ENCODE assay signal across 8 cellular contexts in the genomic region with DNA sequence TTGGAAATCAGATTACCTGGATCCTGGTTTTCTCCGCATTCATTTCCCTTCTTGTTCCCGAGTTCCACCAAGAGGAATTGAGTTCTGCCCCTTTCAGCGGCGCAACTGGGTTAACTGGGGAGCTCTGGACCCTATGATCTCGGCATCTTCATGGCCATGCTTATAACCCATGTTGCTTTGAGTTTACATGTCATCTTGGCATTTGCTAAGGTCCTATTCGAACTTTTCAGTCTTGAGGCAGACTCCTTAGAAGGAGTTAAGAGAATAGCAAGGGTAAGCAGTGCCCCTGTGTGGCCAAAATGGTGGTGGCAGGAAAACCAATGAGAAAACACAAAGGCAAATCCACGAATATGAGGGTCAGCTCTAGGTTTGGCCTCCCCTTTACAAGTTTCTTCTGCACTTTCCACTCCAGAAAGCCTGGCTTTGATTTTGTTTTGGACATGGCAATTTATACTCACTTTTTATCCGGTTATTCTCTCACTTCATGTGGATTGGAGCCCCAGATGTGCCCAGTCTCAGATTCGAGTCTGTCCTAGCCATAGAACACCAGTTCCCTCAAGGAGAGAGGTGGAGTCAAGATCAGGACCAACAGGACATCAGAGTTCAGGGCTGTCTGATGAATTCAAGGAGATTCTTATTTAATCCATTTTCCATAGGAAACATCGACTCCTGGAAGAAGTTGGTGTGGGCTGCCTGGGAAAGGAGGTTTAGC. TPM values are rescaled to one million over a fixed set of nuclear protein-coding genes. Genes with fewer than 3 reads are reported as not detected.
DNase-seq lines count a peak whose midpoint lies in the region; ATAC-seq, FAIRE-seq and TF ChIP-seq lines count a peak whose summit lies in the region.

No MANE protein-coding gene starts in this region.

- WGBS in H1 (ENCODE audit: extremely low coverage in 1 of 2, insufficient coverage in 1 of 2, insufficient read length in 1 of 2, insufficient replicate concordance in 2 of 2, low coverage in 1 of 2, low lambda C conversion rate in 2 of 2, missing lambda C conversion rate in 1 of 2), 2 experiments, result 27% methylated on average over 10 of the region's 10 CpGs; no CpG with 5 or more reads in 1 of the 2 experiments

- FAIRE-seq in H1 (lab: Jason Lieb, UNC), result peak; percentile 96

- H2AFZ ChIP-seq in H1 (ENCODE audit: low read length), result 0 out of 2 replicates have a peak overlapping the region, but pooled peaks have one; percentile 85

- POLR2A ChIA-PET in activated CD4-positive, alpha-beta memory T cell treated with anti-CD3 and anti-CD28 coated beads, Interleukin-2, amount 10 ng/mL, durations not matched to agents 7 days and 5 days (lab: Charles Lee), result no interaction called here
- POLR2A ChIA-PET in H1 (lab: Charles Lee; ENCODE audit: partially characterized antibody), result no interaction called here

- TF ChIP-seq EP300 in H1 (IDR thresholded peaks at IDR 0.05; ENCODE audit: borderline replicate concordance in 1 of 2, low read depth in 2 of 2, low read length in 2 of 2), result no peak

- peak overlapping the region; percentile 70 to 97 for H3K4me2 ChIP-seq in H1 (ENCODE audit: insufficient read depth in 1 of 2, low read depth in 2 of 2, low read length in 2 of 2)

- peak overlapping the region; percentile 59; the same call in 1 of the 2 replicates for H3K4me3 ChIP-seq in GM08714 (ENCODE audit: low read length)
- peak overlapping the region; percentile 39 to 70 (median 49) for H3K4me3 ChIP-seq in H1 (ENCODE audit: extremely low read depth in 1 of 4, insufficient read depth in 2 of 4, low read depth in 3 of 4, low read length in 4 of 4)

- no peaks in the 10 kb centered on the region for H3K36me3 Mint-ChIP-seq in activated CD4-positive, alpha-beta memory T cell treated with anti-CD3 and anti-CD28 coated beads, Interleukin-2, amount 10 ng/mL, durations not matched to agents 7 days and 5 days (ENCODE audit: low read depth)
- no peaks in the 10 kb centered on the region for H3K36me3 Mint-ChIP-seq in memory B cell

- no peak overlapping the region for H3K14ac ChIP-seq in H1 (ENCODE audit: insufficient read length)

- H3K79me1 ChIP-seq in H1 (ENCODE audit: low read depth, low read length), result no peaks in the 10 kb centered on the region

- H3K56ac ChIP-seq in H1 (replicated peaks; ENCODE audit: insufficient read length, low read depth, low read length), result no peak overlapping the region

- no peaks in the 10 kb centered on the region for H3K9me3 ChIP-seq in H1 (ENCODE audit: insufficient read depth in 2 of 2, low read depth in 1 of 2, low read length in 1 of 2)

- H3K4me1 Mint-ChIP-seq in activated CD4-positive, alpha-beta memory T cell treated with anti-CD3 and anti-CD28 coated beads, Interleukin-2, amount 10 ng/mL, durations not matched to agents 7 days and 5 days, result peaks cover 5% of the 10 kb centered on the region
- H3K4me1 Mint-ChIP-seq in memory B cell, result peaks cover 5% of the 10 kb centered on the region

- no peak overlapping the region for H3K18ac ChIP-seq in H1 (ENCODE audit: extremely low read depth, low read length)

- no peak overlapping the region for H2BK120ac ChIP-seq in H1 (replicated peaks; ENCODE audit: low read depth, low read length)

- no peak overlapping the region for H4K8ac ChIP-seq in H1 (ENCODE audit: extremely low read depth, insufficient read depth, low read length)

- H2BK15ac ChIP-seq in H1 (ENCODE audit: low read length), result no peak overlapping the region

- H3K27ac ChIP-seq in H1 (ENCODE audit: low read depth, low read length), result no peak overlapping the region

- no peak overlapping the region for H3K9ac ChIP-seq in H1 (replicated peaks in 1 of 4; ENCODE audit: extremely low read depth in 1 of 4, low read depth in 3 of 4, low read length in 3 of 4)

- H3K4ac ChIP-seq in H1 (replicated peaks; ENCODE audit: insufficient read length, low read depth, low read length), result no peak overlapping the region

- H3K4me3 Mint-ChIP-seq in activated CD4-positive, alpha-beta memory T cell treated with anti-CD3 and anti-CD28 coated beads, Interleukin-2, amount 10 ng/mL, durations not matched to agents 7 days and 5 days, result peak overlapping the region; percentile 25
- peak overlapping the region; percentile 83 for H3K4me3 Mint-ChIP-seq in memory B cell

- H3K9me3 Mint-ChIP-seq in activated CD4-positive, alpha-beta memory T cell treated with anti-CD3 and anti-CD28 coated beads, Interleukin-2, amount 10 ng/mL, durations not matched to agents 7 days and 5 days, result no peaks in the 10 kb centered on the region
- H3K9me3 Mint-ChIP-seq in memory B cell, result no peaks in the 10 kb centered on the region

- peaks cover 4 to 23% (median 13%) of the 10 kb centered on the region in 4 experiments for H3K27me3 ChIP-seq in H1 (replicated peaks in 1 of 4; ENCODE audit: control insufficient read depth in 3 of 4, extremely low read depth in 1 of 4, insufficient read depth in 3 of 4, low read length in 3 of 4)

- peaks cover 0 to 4% (median 2%) of the 10 kb centered on the region in 4 experiments; a peak in 1 of 7 replicates for H3K4me1 ChIP-seq in H1 (replicated peaks in 1 of 4; ENCODE audit: control insufficient read depth in 3 of 4, insufficient read depth in 4 of 4, low read length in 3 of 4)

- no peaks in the 10 kb centered on the region for H3K79me2 ChIP-seq in H1 (ENCODE audit: control insufficient read depth in 1 of 2, insufficient read depth in 2 of 2, low read length in 2 of 2)

- H2BK20ac ChIP-seq in H1 (ENCODE audit: low read length), result no peak overlapping the region

- no peak overlapping the region for H3K27ac Mint-ChIP-seq in activated CD4-positive, alpha-beta memory T cell treated with anti-CD3 and anti-CD28 coated beads, Interleukin-2, amount 10 ng/mL, durations not matched to agents 7 days and 5 days
- no peak overlapping the region for H3K27ac Mint-ChIP-seq in memory B cell

- no peak overlapping the region for H4K91ac ChIP-seq in H1 (replicated peaks; ENCODE audit: insufficient read length, low read length)

- no peak overlapping the region for H4K5ac ChIP-seq in H1 (ENCODE audit: insufficient read length, low read depth, low read length)

- H3K36me3 ChIP-seq in H1 (ENCODE audit: control insufficient read depth in 2 of 4, insufficient read depth in 4 of 4, low read length in 3 of 4), result no peaks in the 10 kb centered on the region

- H4K20me1 ChIP-seq in H1 (replicated peaks in 1 of 2; ENCODE audit: control insufficient read depth in 1 of 2, insufficient read depth in 2 of 2, low read length in 2 of 2), result no peaks in the 10 kb centered on the region

- TF ChIP-seq POLR2A in H1 (IDR thresholded peaks at IDR 0.05; ENCODE audit: control extremely low read depth in 1 of 2, low read depth in 2 of 2, low read length in 2 of 2), result no peak

- peak; percentile 33 to 86 (median 76) for TF ChIP-seq CTCF in H1 (IDR thresholded peaks at IDR 0.05; ENCODE audit: control extremely low read depth in 1 of 3, insufficient read depth in 1 of 3, low read depth in 1 of 3, low read length in 3 of 3)

- peak; percentile 41 for DNase-seq in NCI-H345 treated with DMSO at 0.1 percent for 48 hours (lab: John Stamatoyannopoulos, UW; ENCODE audit: unreplicated experiment)
- peak; percentile 65 for DNase-seq in activated CD4-positive, alpha-beta memory T cell treated with anti-CD3 and anti-CD28 coated beads, Interleukin-2, amount 10 ng/mL, durations not matched to agents 7 days and 5 days
- DNase-seq in H1 (ENCODE audit: low read depth in 1 of 2, low spot score in 2 of 2), result peak in 1 of 2 experiments; percentile 79
- peak; percentile 48 to 55 for DNase-seq in memory B cell (ENCODE audit: low spot score in 2 of 2)
- DNase-seq in stimulated activated CD8-positive, alpha-beta memory T cell treated with anti-CD3 and anti-CD28 coated beads, Interleukin-12 subunit alpha, Interleukin-12 subunit beta, amount 100 ng/mL, for 1 hour (ENCODE audit: low read depth), result peak; percentile 15

- H3K23me2 ChIP-seq in H1 (ENCODE audit: low read depth, low read length), result peaks cover 6% of the 10 kb centered on the region; the same call in 1 of the 2 replicates

- no peak overlapping the region for H2BK12ac ChIP-seq in H1 (ENCODE audit: low read depth, low read length)

- no peak overlapping the region for H2AK5ac ChIP-seq in H1 (ENCODE audit: low read depth, low read length)

- no peak overlapping the region for H3K23ac ChIP-seq in H1 (ENCODE audit: insufficient read length)

- no peak overlapping the region for H2BK5ac ChIP-seq in H1 (ENCODE audit: low read depth, low read length)

- ATAC-seq in HG02763 (IDR thresholded peaks at IDR 0.05; ENCODE audit: unreplicated experiment) (peak; percentile 59), memory B cell (ENCODE audit: low read depth) (peak; percentile 88), HG02938 (IDR thresholded peaks at IDR 0.05; ENCODE audit: unreplicated experiment) (no peak)

- peaks cover 59% of the 10 kb centered on the region for H3K27me3 Mint-ChIP-seq in activated CD4-positive, alpha-beta memory T cell treated with anti-CD3 and anti-CD28 coated beads, Interleukin-2, amount 10 ng/mL, durations not matched to agents 7 days and 5 days
- peaks cover 29% of the 10 kb centered on the region for H3K27me3 Mint-ChIP-seq in memory B cell

- CTCF ChIA-PET in activated CD4-positive, alpha-beta memory T cell treated with anti-CD3 and anti-CD28 coated beads, Interleukin-2, amount 10 ng/mL, durations not matched to agents 7 days and 5 days (lab: Charles Lee), result interaction anchor here (0.6 to 5.8 kb wide), 6 partner anchors 10 to 643 kb away, joined by 3 to 61 read pairs (median 4); no protein-coding TSS in a partner anchor
- CTCF ChIA-PET in H1 (lab: Charles Lee; ENCODE audit: partially characterized antibody), result interaction anchor here (0.6 to 11.7 kb wide), 31 partner anchors 9 to 454 kb away, joined by 3 to 195 read pairs (median 5); a partner anchor contains a TSS

- peak; percentile 90 to 92 for TF ChIP-seq RAD21 in H1 (IDR thresholded peaks at IDR 0.05 in 1 of 2, conservative IDR thresholded peaks at IDR 0.05 in 1 of 2; ENCODE audit: low read depth in 2 of 2, low read length in 2 of 2)

TF ChIP-seq in H1, 55 proteins besides CTCF, POLR2A, EP300 and RAD21:
- TF ChIP-seq SIN3A (conservative IDR thresholded peaks at IDR 0.05 in 1 of 2, IDR thresholded peaks at IDR 0.05 in 1 of 2; ENCODE audit: low read depth in 1 of 2, low read length in 2 of 2) (0 out of 4 replicates have a peak, but pooled peaks of 1 of the 2 experiments have one; percentile 50), SP4 (IDR thresholded peaks at IDR 0.05; ENCODE audit: low read length) (no peak), BRCA1 (IDR thresholded peaks at IDR 0.05; ENCODE audit: low read depth, low read length) (no peak)

RNA-seq across cellular contexts. Expression of a gene that starts 55.3 kb away (rescaled TPM):
- 10 to 100 TPM; 26.9 to 30.9 TPM for total RNA-seq in activated CD4-positive, alpha-beta memory T cell treated with anti-CD3 and anti-CD28 coated beads, Interleukin-2, amount 10 ng/mL, durations not matched to agents 7 days and 5 days
- 19.7 and 25.7 TPM in 2 replicates for total RNA-seq in H1 (2021; fragmentation: NEBNext Ultra II Directional; extraction: Animal tissue kit (Norgen Biotek cat#: 25700))
- polyA plus RNA-seq in H1 (2011; rRNA removed), result 11.8 and 15.9 TPM in 2 replicates
- polyA plus RNA-seq in H1 (2011; cell fraction: cytosol; rRNA removed), result 20.6 TPM
- polyA plus RNA-seq in H1 (2011; cell fraction: nucleus; rRNA removed), result 7.3 TPM
- 16.4 to 30.8 TPM (median 22.8 TPM) in 4 replicates for polyA plus RNA-seq in H1 (2012, experiment 1 of 2)
- polyA plus RNA-seq in H1 (2012, experiment 2 of 2), result 2.0 TPM
- polyA plus RNA-seq in H1 (2013, experiment 1 of 2), result 10.9 TPM
- polyA plus RNA-seq in H1 (2013, experiment 2 of 2), result 11.4 TPM
- 24.8 and 31.2 TPM in 2 replicates for polyA minus RNA-seq in H1 (2011; rRNA and poly(A)+ RNA removed)
- polyA minus RNA-seq in H1 (2011; cell fraction: cytosol; rRNA and poly(A)+ RNA removed), result 17.8 TPM
- polyA minus RNA-seq in H1 (2011; cell fraction: nucleus; rRNA and poly(A)+ RNA removed), result 14.3 TPM
